ENCODE assay signal across 8 cellular contexts in the genomic region with DNA sequence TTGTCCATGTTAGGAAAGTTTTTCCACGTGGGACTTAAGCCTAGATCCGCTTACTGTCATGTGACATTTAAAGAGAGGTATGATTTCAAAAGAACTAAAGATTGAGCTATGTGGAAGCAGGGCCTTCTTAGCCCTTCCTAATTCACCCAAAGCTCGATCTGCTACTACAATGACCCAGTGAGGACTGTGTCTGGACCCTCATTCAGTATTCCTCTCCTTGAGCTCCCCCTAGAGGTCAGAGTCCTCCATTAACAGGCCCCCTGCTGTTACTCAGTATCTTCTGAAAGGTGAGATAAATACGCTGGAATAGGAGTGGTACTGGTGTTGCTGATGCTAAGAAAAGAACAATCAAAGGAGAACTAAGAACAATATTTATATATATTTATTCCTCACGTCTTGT.
A peak's percentile ranks its signal among the peaks of the same experiment; 100 is the strongest.
DNase-seq lines count a peak whose midpoint lies in the region; ATAC-seq, FAIRE-seq and TF ChIP-seq lines count a peak whose summit lies in the region.

No MANE protein-coding gene starts in this region.

- no peak overlapping the region for H3K4me3 Mint-ChIP-seq in natural killer cell
- no peak overlapping the region for H3K4me3 Mint-ChIP-seq in natural killer cell treated with Interleukin-12 subunit alpha and Interleukin-12 subunit beta and Interleukin-15 and Interleukin-18, amount 100 ng/mL, for 72 hours

- no peaks in the 10 kb centered on the region for H3K27me3 Mint-ChIP-seq in natural killer cell (ENCODE audit: low read depth in 2 of 2)
- no peaks in the 10 kb centered on the region for H3K27me3 Mint-ChIP-seq in natural killer cell treated with Interleukin-12 subunit alpha and Interleukin-12 subunit beta and Interleukin-15 and Interleukin-18, amount 100 ng/mL, for 72 hours

- TF ChIP-seq CTCF in natural killer cell (IDR thresholded peaks at IDR 0.05) (no peak), omental fat pad (IDR thresholded peaks at IDR 0.05) (no peak)

- H3K36me3 Mint-ChIP-seq in natural killer cell: no peaks in the 10 kb centered on the region
- no peaks in the 10 kb centered on the region for H3K36me3 Mint-ChIP-seq in natural killer cell treated with Interleukin-12 subunit alpha and Interleukin-12 subunit beta and Interleukin-15 and Interleukin-18, amount 100 ng/mL, for 72 hours

- no peak for TF ChIP-seq POLR2A in H54 (IDR thresholded peaks at IDR 0.05; ENCODE audit: low read depth, low read length)

- H3K9me3 Mint-ChIP-seq in natural killer cell: no peaks in the 10 kb centered on the region
- H3K9me3 Mint-ChIP-seq in natural killer cell treated with Interleukin-12 subunit alpha and Interleukin-12 subunit beta and Interleukin-15 and Interleukin-18, amount 100 ng/mL, for 72 hours: no peaks in the 10 kb centered on the region

- FAIRE-seq in H54 (lab: Jason Lieb, UNC): peak; percentile 89

- H3K4me1 Mint-ChIP-seq in natural killer cell: no peaks in the 10 kb centered on the region
- no peaks in the 10 kb centered on the region for H3K4me1 Mint-ChIP-seq in natural killer cell treated with Interleukin-12 subunit alpha and Interleukin-12 subunit beta and Interleukin-15 and Interleukin-18, amount 100 ng/mL, for 72 hours (ENCODE audit: low read depth in 2 of 2)

- H3K27ac Mint-ChIP-seq in natural killer cell: no peak overlapping the region
- H3K27ac Mint-ChIP-seq in natural killer cell treated with Interleukin-12 subunit alpha and Interleukin-12 subunit beta and Interleukin-15 and Interleukin-18, amount 100 ng/mL, for 72 hours: no peak overlapping the region

- no peak overlapping the region for H3K4me3 ChIP-seq in Jurkat, Clone E6-1 (ENCODE audit: low read length)

- DNase-seq in natural killer cell (no peak), H54 (ENCODE audit: insufficient read length, low spot score) (peak; percentile 10), SKM-1 (lab: John Stamatoyannopoulos, UW; ENCODE audit: unreplicated experiment) (peak; percentile 27), fibroblast of gingiva (ENCODE audit: low read depth) (peak; percentile 49), omental fat pad (ENCODE audit: low spot score) (no peak), DMS79 treated with DMSO at 0.1 percent for 48 hours (lab: John Stamatoyannopoulos, UW) (no peak)
- DNase-seq in natural killer cell treated with Interleukin-12 subunit alpha and Interleukin-12 subunit beta and Interleukin-15 and Interleukin-18, amount 100 ng/mL, for 72 hours (ENCODE audit: low spot score): no peak
- DNase-seq in Jurkat, Clone E6-1 (ENCODE audit: low read depth, low spot score): peak; percentile 29

- peak in 2 of 3 donors; percentile 29 to 43 for ATAC-seq in natural killer cell
- no peak for ATAC-seq in natural killer cell treated with Interleukin-12 subunit alpha and Interleukin-12 subunit beta and Interleukin-15 and Interleukin-18, amount 100 ng/mL, for 72 hours
- ATAC-seq in omental fat pad (ENCODE audit: low FRiP score): peak; percentile 74

- intact Hi-C loops in natural killer cell (cut with micrococcal nuclease): no loop called here

Comparison
In these comparisons a context has a peak if more than half of its experiments do, and no peak if none do; other contexts are left out.
1. ATAC-seq: peak in natural killer cell (2 of 3) and omental fat pad (single experiment); none in natural killer cell treated with Interleukin-12 subunit alpha and Interleukin-12 subunit beta and Interleukin-15 and Interleukin-18, amount 100 ng/mL, for 72 hours (0 of 2).
2. DNase-seq: peak in H54 (single experiment), Jurkat, Clone E6-1 (single experiment), SKM-1 (single experiment) and fibroblast of gingiva (single experiment); none in natural killer cell (single experiment), natural killer cell treated with Interleukin-12 subunit alpha and Interleukin-12 subunit beta and Interleukin-15 and Interleukin-18, amount 100 ng/mL, for 72 hours (single experiment), omental fat pad (single experiment) and DMS79 treated with DMSO at 0.1 percent for 48 hours (single experiment).